In genomic region chr3:33152363-33153360, GRCh38 we compare ENCODE assay signal across 30 cellular contexts. TPM values are rescaled to one million over a fixed set of nuclear protein-coding genes. Genes with fewer than 3 reads are reported as not detected.
DNase-seq lines count a peak whose midpoint lies in the region; ATAC-seq, FAIRE-seq and TF ChIP-seq lines count a peak whose summit lies in the region.
"Had no signal": no experiment of that assay in that cellular context is flagged by ENCODE, and none has a peak within 500 bp of the region (broad histone marks: within the 10 kb centered on the region; RNA-seq: fewer than 3 reads in every experiment).

No MANE protein-coding gene starts in this region.

- H3K79me2 ChIP-seq in HepG2 (ENCODE audit: insufficient read depth, low read length) (no peaks in the 10 kb centered on the region), OCI-LY7 (ENCODE audit: insufficient read depth, low read depth, low read length) (no peaks in the 10 kb centered on the region)

- in situ Hi-C loops in HepG2 (cut with HindIII; ENCODE audit: extremely low pct_ligation_motif_present, low pct_unique_long_range_greater_than_20kb), result no loop called here

- H3K9me2 ChIP-seq in OCI-LY7 (ENCODE audit: insufficient read depth, low read length), result no peaks in the 10 kb centered on the region

- H4K20me1 ChIP-seq in HepG2 (ENCODE audit: insufficient read depth, low read length) (no peaks in the 10 kb centered on the region), OCI-LY7 (ENCODE audit: insufficient read depth, low read length) (no peaks in the 10 kb centered on the region)

- DNase-seq in DMS53 (lab: John Stamatoyannopoulos, UW), result peak; percentile 87
- peak; percentile 4 for DNase-seq in HEK293T (ENCODE audit: extremely low spot score)
- DNase-seq in SHP77 treated with DMSO at 0.1 percent for 48 hours (lab: John Stamatoyannopoulos, UW), result peak; percentile 86
- no peak for DNase-seq in HepG2 (ENCODE audit: low spot score)
- no peak for DNase-seq in Caco-2
- no peak for DNase-seq in OCI-LY7 (ENCODE audit: low spot score)
- DNase-seq in NCI-H1436 (lab: John Stamatoyannopoulos, UW), result no peak
- DNase-seq: activated CD8-positive, alpha-beta memory T cell treated with anti-CD3 and anti-CD28 coated beads, Interleukin-2, amount 50 U/mL, for 48 hours; activated naive CD8-positive, alpha-beta T cell treated with anti-CD3 and anti-CD28 coated beads, Interleukin-2, amount 50 U/mL, for 24 hours; brain microvascular endothelial cell; CD4-positive, alpha-beta T cell; DMS153; effector memory CD8-positive, alpha-beta T cell; esophagus squamous epithelium; lower lobe of right lung; MV-4-11; NCI-H1694 treated with DMSO at 0.1 percent for 48 hours; NCI-H345; NK-92 treated with Interleukin-12 subunit alpha and Interleukin-12 subunit beta, amount 100 ng/mL, for 24 hours; occipital lobe; Peyer's patch; stimulated activated CD4-positive, alpha-beta T cell treated with anti-CD3 and anti-CD28 coated beads, Interleukin-2, amount 100 ng/mL, for 48 hours; stimulated activated naive CD4-positive, alpha-beta T cell; T-helper 17 cell had no signal

- TF ChIP-seq POLR2A in HepG2 (IDR thresholded peaks at IDR 0.05; ENCODE audit: insufficient read depth in 1 of 2, low read depth in 2 of 2, low read length in 2 of 2), result no peak

- H3K9me3 Mint-ChIP-seq in Caco-2 (ENCODE audit: unreplicated experiment), result peaks cover 9% of the 10 kb centered on the region
- H3K9me3 Mint-ChIP-seq: activated naive CD8-positive, alpha-beta T cell treated with anti-CD3 and anti-CD28 coated beads, Interleukin-2, amount 50 U/mL, for 24 hours; activated T-helper 2 cell treated with anti-CD3 and anti-CD28 coated beads, Interferon-gamma antibody, Interleukin-2, Interleukin-4, amounts not matched to agents 10 μg/mL and 5 μg/mL and 100 μg/mL, durations not matched to agents 14 hours and 24 hours and 36 hours; CD4-positive, alpha-beta T cell; effector memory CD8-positive, alpha-beta T cell had no signal

- no TSS peak for BruUV-seq in HepG2 (replicated peaks; lab: Mats Ljungman, UMichigan)
- no TSS peak for BruUV-seq in Caco-2 (replicated peaks; lab: Mats Ljungman, UMichigan)
- no TSS peak for BruUV-seq in OCI-LY7 (replicated peaks; lab: Mats Ljungman, UMichigan)

- CTCF ChIA-PET in HEK293T (lab: Yijun Ruan, JAX), result no interaction called here
- CTCF ChIA-PET in HepG2 (lab: Yijun Ruan, JAX; ENCODE audit: low intra/inter-chr PET ratio, low total read pairs), result no interaction called here
- CTCF ChIA-PET in Caco-2 (lab: Charles Lee), result no interaction called here
- CTCF ChIA-PET in OCI-LY7 (lab: Charles Lee; ENCODE audit: unreplicated experiment), result no interaction called here

- TF ChIP-seq CTCF in HepG2 (CRISPR knock-in tag; IDR thresholded peaks at IDR 0.05), result no peak
- TF ChIP-seq CTCF in Caco-2 (IDR thresholded peaks at IDR 0.05; ENCODE audit: insufficient read depth in 1 of 2, low read depth in 1 of 2, low read length in 1 of 2, severe bottlenecking in 1 of 2, unreplicated experiment in 1 of 2), result no peak
- no peak for TF ChIP-seq CTCF in OCI-LY7 (conservative IDR thresholded peaks at IDR 0.05; ENCODE audit: low read length)

- no peak overlapping the region for H3K27ac ChIP-seq in HepG2 (ENCODE audit: extremely low read length, insufficient read depth, low read length)
- H3K27ac ChIP-seq in OCI-LY7 (ENCODE audit: low read depth, low read length, poor library complexity, severe bottlenecking), result no peak overlapping the region
- H3K27ac ChIP-seq: brain microvascular endothelial cell, esophagus squamous epithelium, lower lobe of right lung, Peyer's patch, VCaP had no signal

- FAIRE-seq in HepG2 (lab: Jason Lieb, UNC), result no peak
- FAIRE-seq: colon, H1, keratinocyte had no signal

- H3K9me3 ChIP-seq in HepG2 (ENCODE audit: low read length) (no peaks in the 10 kb centered on the region), Caco-2 (no peaks in the 10 kb centered on the region), OCI-LY7 (ENCODE audit: low read length) (no peaks in the 10 kb centered on the region)
- H3K9me3 ChIP-seq: esophagus squamous epithelium, lower lobe of right lung, Peyer's patch had no signal

- WGBS in HepG2 (ENCODE audit: low lambda C conversion rate), result 52% methylated on average over 14 of the region's 19 CpGs

- no peak overlapping the region for H3K9ac ChIP-seq in HepG2 (ENCODE audit: insufficient read depth, low read depth, low read length)

- H3K36me3 ChIP-seq in HepG2 (replicated peaks in 1 of 2; ENCODE audit: control insufficient read depth in 1 of 2, insufficient read depth in 2 of 2, low read length in 2 of 2) (no peaks in the 10 kb centered on the region), Caco-2 (ENCODE audit: control insufficient read depth, insufficient read depth, low read length) (0 out of 2 replicates have a peak, but pooled peaks cover 1% of the 10 kb centered on the region), OCI-LY7 (ENCODE audit: insufficient read depth, low read length) (no peaks in the 10 kb centered on the region)
- H3K36me3 ChIP-seq: brain microvascular endothelial cell, esophagus squamous epithelium, lower lobe of right lung, Peyer's patch had no signal

- H3K4me1 ChIP-seq in HepG2 (ENCODE audit: insufficient read depth, low read length), result no peaks in the 10 kb centered on the region
- H3K4me1 ChIP-seq in Caco-2, result no peaks in the 10 kb centered on the region
- H3K4me1 ChIP-seq in OCI-LY7 (ENCODE audit: insufficient read depth, low read length, poor library complexity, severe bottlenecking), result peaks cover 5% of the 10 kb centered on the region
- H3K4me1 ChIP-seq: esophagus squamous epithelium, Peyer's patch had no signal

- H3K27me3 ChIP-seq in HepG2 (ENCODE audit: control insufficient read depth in 1 of 2, insufficient read depth in 2 of 2, low read length in 2 of 2) (peaks cover 3 to 5% of the 10 kb centered on the region in 2 experiments; a peak in 2 of 5 replicates), Caco-2 (replicated peaks; ENCODE audit: control insufficient read depth, insufficient read depth, low read length) (no peaks in the 10 kb centered on the region)
- H3K27me3 ChIP-seq: brain microvascular endothelial cell, Peyer's patch had no signal

- H3K36me3 Mint-ChIP-seq in Caco-2 (ENCODE audit: insufficient read depth, unreplicated experiment), result no peaks in the 10 kb centered on the region

- no peak overlapping the region for H2AFZ ChIP-seq in HepG2 (ENCODE audit: low read length)
- H2AFZ ChIP-seq in OCI-LY7 (ENCODE audit: low read length), result no peak overlapping the region

- POLR2A ChIA-PET in HEK293T (lab: Yijun Ruan, JAX), result no interaction called here
- POLR2A ChIA-PET in HepG2 (lab: Yijun Ruan, JAX), result no interaction called here
- POLR2A ChIA-PET in Caco-2 (lab: Charles Lee), result no interaction called here
- POLR2A ChIA-PET in OCI-LY7 (lab: Charles Lee), result interaction anchor here (0.7 to 1.0 kb wide), 3 partner anchors 14 to 212 kb away, joined by 3 read pairs; no protein-coding TSS in a partner anchor

- H3K4me3 ChIP-seq in HepG2 (replicated peaks in 1 of 3; ENCODE audit: insufficient read depth in 1 of 3, low read depth in 2 of 3, low read length in 3 of 3), result no peak overlapping the region
- H3K4me3 ChIP-seq in Caco-2 (ENCODE audit: low read depth, low read length), result no peak overlapping the region
- no peak overlapping the region for H3K4me3 ChIP-seq in OCI-LY7 (ENCODE audit: low read depth, low read length, poor library complexity, severe bottlenecking)
- H3K4me3 ChIP-seq: esophagus squamous epithelium, lower lobe of right lung, Peyer's patch had no signal

- H3K4me1 Mint-ChIP-seq in Caco-2 (ENCODE audit: low read depth, unreplicated experiment), result no peaks in the 10 kb centered on the region
- H3K4me1 Mint-ChIP-seq: activated naive CD8-positive, alpha-beta T cell treated with anti-CD3 and anti-CD28 coated beads, Interleukin-2, amount 50 U/mL, for 24 hours had no signal

- intact Hi-C loops in HepG2 (cut with micrococcal nuclease; ENCODE audit: unreplicated experiment), result no loop called here
- intact Hi-C loops in Caco-2 (cut with micrococcal nuclease; ENCODE audit: unreplicated experiment), result no loop called here
- intact Hi-C loops in OCI-LY7 (cut with micrococcal nuclease; ENCODE audit: unreplicated experiment), result no loop called here

- no peak overlapping the region for H3K4me2 ChIP-seq in HepG2 (ENCODE audit: low read depth, low read length)
- H3K4me2 ChIP-seq in OCI-LY7 (ENCODE audit: low read length), result no peak overlapping the region

- ATAC-seq in HepG2 (peak; percentile 38), GM18907 (IDR thresholded peaks at IDR 0.05; ENCODE audit: unreplicated experiment) (no peak)
- ATAC-seq: activated naive CD8-positive, alpha-beta T cell treated with anti-CD3 and anti-CD28 coated beads, Interleukin-2, amount 50 U/mL, for 24 hours; effector memory CD8-positive, alpha-beta T cell; lower lobe of right lung; T-helper 17 cell had no signal

- no peak overlapping the region for H3K27ac Mint-ChIP-seq in Caco-2 (ENCODE audit: unreplicated experiment)
- H3K27ac Mint-ChIP-seq: activated naive CD8-positive, alpha-beta T cell treated with anti-CD3 and anti-CD28 coated beads, Interleukin-2, amount 50 U/mL, for 24 hours; activated T-helper 2 cell treated with anti-CD3 and anti-CD28 coated beads, Interferon-gamma antibody, Interleukin-2, Interleukin-4, amounts not matched to agents 10 μg/mL and 5 μg/mL and 100 μg/mL, durations not matched to agents 14 hours and 24 hours and 36 hours; CD4-positive, alpha-beta T cell; effector memory CD8-positive, alpha-beta T cell; T-helper 17 cell had no signal

- H3K27me3 Mint-ChIP-seq in Caco-2 (ENCODE audit: insufficient read depth, unreplicated experiment), result no peaks in the 10 kb centered on the region

- TF ChIP-seq EP300 in HepG2 (IDR thresholded peaks at IDR 0.05; ENCODE audit: low read depth in 2 of 2, low read length in 2 of 2), result no peak
- no peak for TF ChIP-seq EP300 in HepG2 (CRISPR knock-in tag; IDR thresholded peaks at IDR 0.05; ENCODE audit: borderline replicate concordance)

- TF ChIP-seq RAD21 in HepG2 (CRISPR knock-in tag; IDR thresholded peaks at IDR 0.05), result no peak

- no peak overlapping the region for H3K4me3 Mint-ChIP-seq in Caco-2 (ENCODE audit: unreplicated experiment)
- H3K4me3 Mint-ChIP-seq: activated naive CD8-positive, alpha-beta T cell treated with anti-CD3 and anti-CD28 coated beads, Interleukin-2, amount 50 U/mL, for 24 hours; CD4-positive, alpha-beta T cell; effector memory CD8-positive, alpha-beta T cell; T-helper 17 cell had no signal

RNA-seq across cellular contexts. Expression of gene CRTAP, which starts 38.8 kb away (rescaled TPM):
- 46.1 and 54.2 TPM in 2 replicates for total RNA-seq in HepG2 (2016; rRNA removed; fragmentation: Illumina TruSeq; extraction: Trizol)
- total RNA-seq in HepG2 (2016; cell fraction: cytosol; rRNA removed; fragmentation: Illumina TruSeq; extraction: Trizol; ENCODE audit: low read depth), result 26.6 and 28.3 TPM in 2 replicates
- total RNA-seq in HepG2 (2016; cell fraction: insoluble cytoplasmic fraction; rRNA removed; fragmentation: Illumina TruSeq; extraction: Trizol), result 34.2 and 54.9 TPM in 2 replicates
- 85.6 and 91.0 TPM in 2 replicates for total RNA-seq in HepG2 (2016; cell fraction: membrane; rRNA removed; fragmentation: Illumina TruSeq; extraction: Trizol)
- total RNA-seq in HepG2 (2016; cell fraction: nucleus; rRNA removed; fragmentation: Illumina TruSeq; extraction: Trizol), result 39.9 and 50.8 TPM in 2 replicates
- polyA plus RNA-seq in HepG2 (2011; rRNA removed), result 86.2 and 119 TPM in 2 replicates
- polyA plus RNA-seq in HepG2 (2011; cell fraction: cytosol; rRNA removed), result 84.4 and 95.4 TPM in 2 replicates
- 22.0 and 27.3 TPM in 2 replicates for polyA plus RNA-seq in HepG2 (2011; cell fraction: nucleus; rRNA removed)
- 67.7 and 77.4 TPM in 2 replicates for polyA plus RNA-seq in HepG2 (2012)
- polyA plus RNA-seq in HepG2 (2016; cell fraction: cytosol; fragmentation: Illumina TruSeq; extraction: Trizol; ENCODE audit: low read depth), result 56.8 and 61.8 TPM in 2 replicates
- 67.1 and 72.0 TPM in 2 replicates for polyA plus RNA-seq in HepG2 (2016; cell fraction: insoluble cytoplasmic fraction; fragmentation: Illumina TruSeq; extraction: Trizol; ENCODE audit: low read depth)
- 112 and 133 TPM in 2 replicates for polyA plus RNA-seq in HepG2 (2016; cell fraction: membrane; fragmentation: Illumina TruSeq; extraction: Trizol; ENCODE audit: low read depth)
- 93.0 and 101 TPM in 2 replicates for polyA plus RNA-seq in HepG2 (2016; cell fraction: nucleus; fragmentation: Illumina TruSeq; extraction: Trizol; ENCODE audit: insufficient read depth, low read depth)
- polyA minus RNA-seq in HepG2 (2011; rRNA and poly(A)+ RNA removed; ENCODE audit: low replicate concordance), result 51.0 and 179 TPM in 2 replicates
- polyA minus RNA-seq in HepG2 (2011; cell fraction: cytosol; rRNA and poly(A)+ RNA removed), result 49.0 and 49.8 TPM in 2 replicates
- polyA minus RNA-seq in HepG2 (2011; cell fraction: nucleus; rRNA and poly(A)+ RNA removed), result 10.0 and 11.6 TPM in 2 replicates
- total RNA-seq in Caco-2 (2022), result 144 and 151 TPM in 2 replicates
- 11.8 and 19.2 TPM in 2 replicates for total RNA-seq in OCI-LY7 (2014; rRNA removed; shearing (Covaris generic))
- 53.7 and 55.3 TPM in 2 replicates for total RNA-seq in OCI-LY7 (2022)

RNA-seq across cellular contexts. Expression of gene GLB1, which starts 55.7 kb away (rescaled TPM):
- total RNA-seq in HepG2 (2016; rRNA removed; fragmentation: Illumina TruSeq; extraction: Trizol) (33.0 and 67.1 TPM in 2 replicates), Caco-2 (2022) (307 and 324 TPM in 2 replicates), OCI-LY7 (2022) (25.8 and 26.1 TPM in 2 replicates)
- total RNA-seq in HepG2 (2016; cell fraction: cytosol; rRNA removed; fragmentation: Illumina TruSeq; extraction: Trizol; ENCODE audit: low read depth), result 7.8 and 8.7 TPM in 2 replicates
- total RNA-seq in HepG2 (2016; cell fraction: insoluble cytoplasmic fraction; rRNA removed; fragmentation: Illumina TruSeq; extraction: Trizol), result 35.9 and 65.9 TPM in 2 replicates
- 12.8 and 15.8 TPM in 2 replicates for total RNA-seq in HepG2 (2016; cell fraction: membrane; rRNA removed; fragmentation: Illumina TruSeq; extraction: Trizol)
- 56.9 and 66.9 TPM in 2 replicates for total RNA-seq in HepG2 (2016; cell fraction: nucleus; rRNA removed; fragmentation: Illumina TruSeq; extraction: Trizol)
- 113 and 128 TPM in 2 replicates for polyA plus RNA-seq in HepG2 (2011; rRNA removed)
- polyA plus RNA-seq in HepG2 (2011; cell fraction: cytosol; rRNA removed), result 84.8 and 112 TPM in 2 replicates
- 44.6 and 56.4 TPM in 2 replicates for polyA plus RNA-seq in HepG2 (2011; cell fraction: nucleus; rRNA removed)
- polyA plus RNA-seq in HepG2 (2012), result 68.1 and 93.6 TPM in 2 replicates
- 5.5 and 5.9 TPM in 2 replicates for polyA plus RNA-seq in HepG2 (2016; cell fraction: cytosol; fragmentation: Illumina TruSeq; extraction: Trizol; ENCODE audit: low read depth)
- 29.1 and 32.5 TPM in 2 replicates for polyA plus RNA-seq in HepG2 (2016; cell fraction: insoluble cytoplasmic fraction; fragmentation: Illumina TruSeq; extraction: Trizol; ENCODE audit: low read depth)
- polyA plus RNA-seq in HepG2 (2016; cell fraction: membrane; fragmentation: Illumina TruSeq; extraction: Trizol; ENCODE audit: low read depth), result 10.1 and 10.8 TPM in 2 replicates
- polyA plus RNA-seq in HepG2 (2016; cell fraction: nucleus; fragmentation: Illumina TruSeq; extraction: Trizol; ENCODE audit: insufficient read depth, low read depth), result 67.7 and 72.3 TPM in 2 replicates
- polyA minus RNA-seq in HepG2 (2011; rRNA and poly(A)+ RNA removed; ENCODE audit: low replicate concordance), result 68.3 and 118 TPM in 2 replicates
- polyA minus RNA-seq in HepG2 (2011; cell fraction: cytosol; rRNA and poly(A)+ RNA removed), result 52.8 and 100 TPM in 2 replicates
- 33.3 and 50.8 TPM in 2 replicates for polyA minus RNA-seq in HepG2 (2011; cell fraction: nucleus; rRNA and poly(A)+ RNA removed)
- total RNA-seq in OCI-LY7 (2014; rRNA removed; shearing (Covaris generic)), result 9.7 and 13.2 TPM in 2 replicates

RNA-seq across cellular contexts. Expression of gene TMPPE, which starts 55.7 kb away (rescaled TPM):
- total RNA-seq in HepG2 (2016; rRNA removed; fragmentation: Illumina TruSeq; extraction: Trizol) (4.4 and 5.7 TPM in 2 replicates), Caco-2 (2022) (20.0 and 22.5 TPM in 2 replicates), OCI-LY7 (2022) (5.5 and 6.1 TPM in 2 replicates)
- 0.26 and 0.40 TPM in 2 replicates for total RNA-seq in HepG2 (2016; cell fraction: cytosol; rRNA removed; fragmentation: Illumina TruSeq; extraction: Trizol; ENCODE audit: low read depth)
- 4.5 and 5.9 TPM in 2 replicates for total RNA-seq in HepG2 (2016; cell fraction: insoluble cytoplasmic fraction; rRNA removed; fragmentation: Illumina TruSeq; extraction: Trizol)
- 1.4 and 1.6 TPM in 2 replicates for total RNA-seq in HepG2 (2016; cell fraction: membrane; rRNA removed; fragmentation: Illumina TruSeq; extraction: Trizol)
- 11.1 and 12.5 TPM in 2 replicates for total RNA-seq in HepG2 (2016; cell fraction: nucleus; rRNA removed; fragmentation: Illumina TruSeq; extraction: Trizol)
- 1.8 and 1.9 TPM in 2 replicates for polyA plus RNA-seq in HepG2 (2011; rRNA removed)
- polyA plus RNA-seq in HepG2 (2011; cell fraction: cytosol; rRNA removed), result 1.6 and 1.8 TPM in 2 replicates
- polyA plus RNA-seq in HepG2 (2011; cell fraction: nucleus; rRNA removed), result 5.0 and 5.7 TPM in 2 replicates
- 0.65 and 0.80 TPM in 2 replicates for polyA plus RNA-seq in HepG2 (2012)
- polyA plus RNA-seq in HepG2 (2016; cell fraction: cytosol; fragmentation: Illumina TruSeq; extraction: Trizol; ENCODE audit: low read depth), result 0.08 and 0.10 TPM in 2 replicates
- 0.82 and 0.84 TPM in 2 replicates for polyA plus RNA-seq in HepG2 (2016; cell fraction: insoluble cytoplasmic fraction; fragmentation: Illumina TruSeq; extraction: Trizol; ENCODE audit: low read depth)
- polyA plus RNA-seq in HepG2 (2016; cell fraction: membrane; fragmentation: Illumina TruSeq; extraction: Trizol; ENCODE audit: low read depth), result 0.21 and 0.29 TPM in 2 replicates
- 1.8 and 2.0 TPM in 2 replicates for polyA plus RNA-seq in HepG2 (2016; cell fraction: nucleus; fragmentation: Illumina TruSeq; extraction: Trizol; ENCODE audit: insufficient read depth, low read depth)
- polyA minus RNA-seq in HepG2 (2011; rRNA and poly(A)+ RNA removed; ENCODE audit: low replicate concordance), result 22.3 and 28.3 TPM in 2 replicates
- polyA minus RNA-seq in HepG2 (2011; cell fraction: cytosol; rRNA and poly(A)+ RNA removed), result 6.1 and 6.3 TPM in 2 replicates
- 14.9 and 19.1 TPM in 2 replicates for polyA minus RNA-seq in HepG2 (2011; cell fraction: nucleus; rRNA and poly(A)+ RNA removed)
- 1.7 and 2.1 TPM in 2 replicates for total RNA-seq in OCI-LY7 (2014; rRNA removed; shearing (Covaris generic))

Comparison
In these comparisons a context has a peak if more than half of its experiments do, and no peak if none do; other contexts are left out.
1. DNase-seq: peak in DMS53 (single experiment), HEK293T (single experiment) and SHP77 treated with DMSO at 0.1 percent for 48 hours (single experiment); none in HepG2 (single experiment), Caco-2 (0 of 2), OCI-LY7 (single experiment) and NCI-H1436 (single experiment).